Comparison of ENCODE assay signal across 29 cellular contexts in the genomic region with DNA sequence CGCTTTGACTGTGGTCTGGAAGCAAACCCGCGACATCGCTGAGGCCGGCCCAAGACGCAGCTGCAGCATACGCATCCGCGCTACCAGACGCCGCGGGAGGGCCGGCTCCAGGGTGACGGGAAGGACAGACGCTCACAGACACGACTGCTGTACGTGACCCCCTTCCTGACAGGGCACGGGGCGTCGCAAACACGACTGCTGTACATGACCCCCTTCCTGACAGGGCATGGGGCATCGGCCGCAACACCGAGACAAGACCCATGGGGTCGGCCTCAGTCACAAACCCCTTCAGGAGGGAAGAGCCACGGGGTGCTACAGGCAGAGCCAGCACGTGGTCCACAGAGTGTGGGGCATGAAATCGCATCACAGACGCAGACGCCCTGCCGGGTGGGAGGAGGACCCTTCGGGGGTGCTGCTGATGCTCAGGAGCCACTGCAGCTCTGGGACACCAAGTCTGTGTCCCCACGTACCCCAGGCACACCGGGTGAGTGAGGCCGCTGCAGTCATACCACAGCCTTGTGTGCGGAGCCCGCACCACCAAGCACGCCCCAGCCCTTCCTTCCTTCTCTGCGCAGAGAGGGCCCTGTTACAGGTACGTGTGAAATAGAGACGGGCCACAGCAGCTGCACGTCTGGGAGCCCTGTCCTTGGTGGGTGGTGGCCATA. TPM values are rescaled to one million over a fixed set of nuclear protein-coding genes. Genes with fewer than 3 reads are reported as not detected.
"Had no signal": no experiment of that assay in that cellular context is flagged by ENCODE, and none has a peak within 500 bp of the region (broad histone marks: within the 10 kb centered on the region; RNA-seq: fewer than 3 reads in every experiment).

No MANE protein-coding gene starts in this region.

- H3K27ac ChIP-seq: esophagus muscularis mucosa, foreskin keratinocyte, heart right ventricle, ovary, psoas muscle, testis, tibial artery, upper lobe of left lung had no signal

- H3K4me2 ChIP-seq: smooth muscle cell had no signal

- ATAC-seq: foreskin keratinocyte; mucosa of descending colon; natural killer cell treated with Interleukin-12 subunit alpha and Interleukin-12 subunit beta and Interleukin-15 and Interleukin-18, amount 100 ng/mL, for 72 hours; sciatic nerve; stimulated activated naive CD8-positive, alpha-beta T cell treated with anti-CD3 and anti-CD28 coated beads, Interleukin-15, Interleukin-2, amounts not matched to agents 100 U/mL and 50 U/mL, for 24 hours had no signal

- H3K9me3 ChIP-seq: esophagus muscularis mucosa, mucosa of descending colon, ovary, psoas muscle, testis, tibial artery, upper lobe of left lung had no signal

- DNase-seq: central memory CD4-positive, alpha-beta T cell; effector memory CD4-positive, alpha-beta T cell; foreskin keratinocyte; glutamatergic neuron; heart right ventricle; hippocampal formation; kidney glomerular epithelial cell; mesenchymal stem cell; naive B cell; nucleus accumbens; ovary; stimulated activated CD4-positive, alpha-beta T cell treated with anti-CD3 and anti-CD28 coated beads, Interleukin-2, amount 100 ng/mL, for 24 hours; stimulated activated CD4-positive, alpha-beta T cell treated with anti-CD3 and anti-CD28 coated beads, Interleukin-4, amount 100 ng/mL, for 4 hours; stimulated activated naive CD8-positive, alpha-beta T cell treated with anti-CD3 and anti-CD28 coated beads, Interleukin-15, Interleukin-2, amounts not matched to agents 100 U/mL and 50 U/mL, for 24 hours; substantia nigra; testis; tibial artery; upper lobe of left lung had no signal

- H3K27me3 ChIP-seq: esophagus muscularis mucosa, foreskin keratinocyte, heart right ventricle, ovary, testis, tibial artery, upper lobe of left lung had no signal

- FAIRE-seq: colon, endothelial cell of umbilical vein, islet of Langerhans, urothelium cell line had no signal

- H3K4me1 ChIP-seq: esophagus muscularis mucosa, heart right ventricle, psoas muscle, testis, tibial artery, upper lobe of left lung had no signal

- H3K4me3 ChIP-seq: esophagus muscularis mucosa, heart right ventricle, mucosa of descending colon, ovary, psoas muscle, smooth muscle cell, testis, tibial artery, upper lobe of left lung had no signal

- H3K36me3 ChIP-seq: ovary had no signal

RNA-seq across cellular contexts. Expression of a gene that starts 38.7 kb away (rescaled TPM):
- total RNA-seq: lung microvascular endothelial cell; natural killer cell treated with Interleukin-12 subunit alpha and Interleukin-12 subunit beta and Interleukin-15 and Interleukin-18, amount 100 ng/mL, for 72 hours; smooth muscle cell had no signal
- polyA plus RNA-seq: smooth muscle cell had no signal
